7 cellular contexts compared by ENCODE assay signal in genomic region chr1:120342231-120343073, GRCh38.
DNase-seq lines count a peak whose midpoint lies in the region; ATAC-seq, FAIRE-seq and TF ChIP-seq lines count a peak whose summit lies in the region.
"Not testable (repeated sequence)": the region's sequence is repeated elsewhere in the genome, so short reads cannot be mapped to it uniquely, and the experiment has no call there.

No MANE protein-coding gene starts in this region.

- no CpG with 5 or more reads among the region's 44 CpGs for WGBS in mesodermal cell (ENCODE audit: insufficient coverage in 2 of 2), 2 experiments

- peak overlapping the region; percentile 5 for H3K4me3 ChIP-seq in mesodermal cell (ENCODE audit: extremely low read depth, insufficient read depth, low read length, poor library complexity, severe bottlenecking)
- H3K4me3 ChIP-seq in skin epidermis = peak overlapping the region in 5 of 7 experiments; percentile 10 to 21 (median 13)

- intact Hi-C loops in Right ventricle myocardium inferior (cut with DNase I) = not testable (repeated sequence)

- not testable (repeated sequence) for H3K36me3 Mint-ChIP-seq in brain

- not testable (repeated sequence) for TF ChIP-seq CTCF in RWPE1 (conservative IDR thresholded peaks at IDR 0.05; ENCODE audit: low read depth); brain (conservative IDR thresholded peaks at IDR 0.05)

- H3K9me3 Mint-ChIP-seq in brain = not testable (repeated sequence)

- not testable (repeated sequence) for H3K27ac Mint-ChIP-seq in brain

- not testable (repeated sequence) for H3K4me1 ChIP-seq in mesodermal cell (ENCODE audit: control insufficient read depth, insufficient read depth, low read length, poor library complexity, severe bottlenecking)

- H3K27me3 Mint-ChIP-seq in brain = not testable (repeated sequence)

- H3K27ac ChIP-seq in RWPE1 (peak overlapping the region; percentile 83), skin epidermis (peak overlapping the region in 6 of 21 experiments; percentile 10 to 68 (median 58))
- not testable (repeated sequence) for H3K27ac ChIP-seq in mesodermal cell (ENCODE audit: low read depth, low read length, severe bottlenecking)

- H3K4me1 Mint-ChIP-seq in brain = not testable (repeated sequence)

- DNase-seq in GM12891 (ENCODE audit: insufficient read length, low spot score); RWPE1 (ENCODE audit: low spot score): not testable (repeated sequence)
- DNase-seq in activated T-cell treated with anti-CD3 and anti-CD28 coated beads for 1 hour (ENCODE audit: low read depth) (peak; percentile 3), Right ventricle myocardium inferior (ENCODE audit: missing footprints) (peak; percentile 50)

- POLR2A ChIA-PET in RWPE1 (lab: Yijun Ruan, JAX; ENCODE audit: low non-redundant PET) = not testable (repeated sequence)

- CTCF ChIA-PET in RWPE1 (lab: Yijun Ruan, JAX) = not testable (repeated sequence)

- not testable (repeated sequence) for H3K36me3 ChIP-seq in mesodermal cell (ENCODE audit: control insufficient read depth, insufficient read depth, low read length)

- peak overlapping the region; percentile 64 to 79 (median 67) for H3K4me3 Mint-ChIP-seq in brain

- not testable (repeated sequence) for ATAC-seq in Right ventricle myocardium inferior

- not testable (repeated sequence) for H3K9me3 ChIP-seq in mesodermal cell (ENCODE audit: control insufficient read depth, low read length)

- FAIRE-seq in GM12891 (lab: Jason Lieb, UNC) = not testable (repeated sequence)

- TF ChIP-seq POLR2A in GM12891 (IDR thresholded peaks at IDR 0.05; ENCODE audit: low read depth, low read length) = not testable (repeated sequence)

TF ChIP-seq in GM12891, 5 proteins besides CTCF, POLR2A, EP300 and RAD21:
- TF ChIP-seq SPI1 (IDR thresholded peaks at IDR 0.05; ENCODE audit: low read depth, low read length) = peak; percentile 61
